Comparison of ENCODE assay signal across 2 cellular contexts in the genomic region with DNA sequence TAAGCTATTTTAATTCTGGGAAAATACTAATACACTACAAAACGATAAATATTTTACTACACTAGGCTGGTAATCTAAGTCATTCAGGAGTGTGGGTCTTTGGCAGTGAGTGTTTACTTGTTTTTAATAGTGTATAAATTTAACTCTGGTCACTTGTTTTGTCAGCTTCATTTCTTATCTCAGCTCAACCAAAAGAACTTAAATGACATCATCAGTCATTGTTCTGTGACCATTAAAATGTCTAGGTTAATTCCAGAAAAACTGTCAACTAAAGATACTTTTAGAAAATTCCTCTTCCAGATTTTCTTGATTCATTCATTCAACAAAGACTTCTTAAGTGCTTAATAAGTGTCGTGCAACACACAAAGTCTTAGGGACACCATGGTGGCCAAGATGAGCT.
TF ChIP-seq lines count a peak whose summit lies in the region.

No MANE protein-coding gene starts in this region.

TF ChIP-seq in WTC11, 78 proteins besides CTCF, POLR2A, EP300 and RAD21:
- TF ChIP-seq, protein P1, sequence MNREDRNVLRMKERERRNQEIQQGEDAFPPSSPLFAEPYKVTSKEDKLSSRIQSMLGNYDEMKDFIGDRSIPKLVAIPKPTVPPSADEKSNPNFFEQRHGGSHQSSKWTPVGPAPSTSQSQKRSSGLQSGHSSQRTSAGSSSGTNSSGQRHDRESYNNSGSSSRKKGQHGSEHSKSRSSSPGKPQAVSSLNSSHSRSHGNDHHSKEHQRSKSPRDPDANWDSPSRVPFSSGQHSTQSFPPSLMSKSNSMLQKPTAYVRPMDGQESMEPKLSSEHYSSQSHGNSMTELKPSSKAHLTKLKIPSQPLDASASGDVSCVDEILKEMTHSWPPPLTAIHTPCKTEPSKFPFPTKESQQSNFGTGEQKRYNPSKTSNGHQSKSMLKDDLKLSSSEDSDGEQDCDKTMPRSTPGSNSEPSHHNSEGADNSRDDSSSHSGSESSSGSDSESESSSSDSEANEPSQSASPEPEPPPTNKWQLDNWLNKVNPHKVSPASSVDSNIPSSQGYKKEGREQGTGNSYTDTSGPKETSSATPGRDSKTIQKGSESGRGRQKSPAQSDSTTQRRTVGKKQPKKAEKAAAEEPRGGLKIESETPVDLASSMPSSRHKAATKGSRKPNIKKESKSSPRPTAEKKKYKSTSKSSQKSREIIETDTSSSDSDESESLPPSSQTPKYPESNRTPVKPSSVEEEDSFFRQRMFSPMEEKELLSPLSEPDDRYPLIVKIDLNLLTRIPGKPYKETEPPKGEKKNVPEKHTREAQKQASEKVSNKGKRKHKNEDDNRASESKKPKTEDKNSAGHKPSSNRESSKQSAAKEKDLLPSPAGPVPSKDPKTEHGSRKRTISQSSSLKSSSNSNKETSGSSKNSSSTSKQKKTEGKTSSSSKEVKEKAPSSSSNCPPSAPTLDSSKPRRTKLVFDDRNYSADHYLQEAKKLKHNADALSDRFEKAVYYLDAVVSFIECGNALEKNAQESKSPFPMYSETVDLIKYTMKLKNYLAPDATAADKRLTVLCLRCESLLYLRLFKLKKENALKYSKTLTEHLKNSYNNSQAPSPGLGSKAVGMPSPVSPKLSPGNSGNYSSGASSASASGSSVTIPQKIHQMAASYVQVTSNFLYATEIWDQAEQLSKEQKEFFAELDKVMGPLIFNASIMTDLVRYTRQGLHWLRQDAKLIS (CRISPR knock-in tag; IDR thresholded peaks at IDR 0.05; ENCODE audit: borderline replicate concordance) = no peak
- TF ChIP-seq, protein P2, sequence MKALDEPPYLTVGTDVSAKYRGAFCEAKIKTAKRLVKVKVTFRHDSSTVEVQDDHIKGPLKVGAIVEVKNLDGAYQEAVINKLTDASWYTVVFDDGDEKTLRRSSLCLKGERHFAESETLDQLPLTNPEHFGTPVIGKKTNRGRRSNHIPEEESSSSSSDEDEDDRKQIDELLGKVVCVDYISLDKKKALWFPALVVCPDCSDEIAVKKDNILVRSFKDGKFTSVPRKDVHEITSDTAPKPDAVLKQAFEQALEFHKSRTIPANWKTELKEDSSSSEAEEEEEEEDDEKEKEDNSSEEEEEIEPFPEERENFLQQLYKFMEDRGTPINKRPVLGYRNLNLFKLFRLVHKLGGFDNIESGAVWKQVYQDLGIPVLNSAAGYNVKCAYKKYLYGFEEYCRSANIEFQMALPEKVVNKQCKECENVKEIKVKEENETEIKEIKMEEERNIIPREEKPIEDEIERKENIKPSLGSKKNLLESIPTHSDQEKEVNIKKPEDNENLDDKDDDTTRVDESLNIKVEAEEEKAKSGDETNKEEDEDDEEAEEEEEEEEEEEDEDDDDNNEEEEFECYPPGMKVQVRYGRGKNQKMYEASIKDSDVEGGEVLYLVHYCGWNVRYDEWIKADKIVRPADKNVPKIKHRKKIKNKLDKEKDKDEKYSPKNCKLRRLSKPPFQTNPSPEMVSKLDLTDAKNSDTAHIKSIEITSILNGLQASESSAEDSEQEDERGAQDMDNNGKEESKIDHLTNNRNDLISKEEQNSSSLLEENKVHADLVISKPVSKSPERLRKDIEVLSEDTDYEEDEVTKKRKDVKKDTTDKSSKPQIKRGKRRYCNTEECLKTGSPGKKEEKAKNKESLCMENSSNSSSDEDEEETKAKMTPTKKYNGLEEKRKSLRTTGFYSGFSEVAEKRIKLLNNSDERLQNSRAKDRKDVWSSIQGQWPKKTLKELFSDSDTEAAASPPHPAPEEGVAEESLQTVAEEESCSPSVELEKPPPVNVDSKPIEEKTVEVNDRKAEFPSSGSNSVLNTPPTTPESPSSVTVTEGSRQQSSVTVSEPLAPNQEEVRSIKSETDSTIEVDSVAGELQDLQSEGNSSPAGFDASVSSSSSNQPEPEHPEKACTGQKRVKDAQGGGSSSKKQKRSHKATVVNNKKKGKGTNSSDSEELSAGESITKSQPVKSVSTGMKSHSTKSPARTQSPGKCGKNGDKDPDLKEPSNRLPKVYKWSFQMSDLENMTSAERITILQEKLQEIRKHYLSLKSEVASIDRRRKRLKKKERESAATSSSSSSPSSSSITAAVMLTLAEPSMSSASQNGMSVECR (CRISPR knock-in tag; IDR thresholded peaks at IDR 0.05; ENCODE audit: borderline replicate concordance) = no peak
- TF ChIP-seq RORB (CRISPR knock-in tag; IDR thresholded peaks at IDR 0.05) = no peak
- no peak for TF ChIP-seq ZBTB21 (CRISPR knock-in tag; IDR thresholded peaks at IDR 0.05; ENCODE audit: borderline replicate concordance)
- no peak for TF ChIP-seq TCF7 (CRISPR knock-in tag; IDR thresholded peaks at IDR 0.05; ENCODE audit: low read depth)
- no peak for TF ChIP-seq NFATC4 (CRISPR knock-in tag; IDR thresholded peaks at IDR 0.05)
- no peak for TF ChIP-seq ZNF281 (CRISPR knock-in tag; IDR thresholded peaks at IDR 0.05)
- TF ChIP-seq, protein P3, sequence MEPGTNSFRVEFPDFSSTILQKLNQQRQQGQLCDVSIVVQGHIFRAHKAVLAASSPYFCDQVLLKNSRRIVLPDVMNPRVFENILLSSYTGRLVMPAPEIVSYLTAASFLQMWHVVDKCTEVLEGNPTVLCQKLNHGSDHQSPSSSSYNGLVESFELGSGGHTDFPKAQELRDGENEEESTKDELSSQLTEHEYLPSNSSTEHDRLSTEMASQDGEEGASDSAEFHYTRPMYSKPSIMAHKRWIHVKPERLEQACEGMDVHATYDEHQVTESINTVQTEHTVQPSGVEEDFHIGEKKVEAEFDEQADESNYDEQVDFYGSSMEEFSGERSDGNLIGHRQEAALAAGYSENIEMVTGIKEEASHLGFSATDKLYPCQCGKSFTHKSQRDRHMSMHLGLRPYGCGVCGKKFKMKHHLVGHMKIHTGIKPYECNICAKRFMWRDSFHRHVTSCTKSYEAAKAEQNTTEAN (CRISPR knock-in tag; IDR thresholded peaks at IDR 0.05) = no peak

TF ChIP-seq in H1, 55 proteins besides CTCF, POLR2A, EP300 and RAD21 (continued from another document):
- TF ChIP-seq, protein P4, sequence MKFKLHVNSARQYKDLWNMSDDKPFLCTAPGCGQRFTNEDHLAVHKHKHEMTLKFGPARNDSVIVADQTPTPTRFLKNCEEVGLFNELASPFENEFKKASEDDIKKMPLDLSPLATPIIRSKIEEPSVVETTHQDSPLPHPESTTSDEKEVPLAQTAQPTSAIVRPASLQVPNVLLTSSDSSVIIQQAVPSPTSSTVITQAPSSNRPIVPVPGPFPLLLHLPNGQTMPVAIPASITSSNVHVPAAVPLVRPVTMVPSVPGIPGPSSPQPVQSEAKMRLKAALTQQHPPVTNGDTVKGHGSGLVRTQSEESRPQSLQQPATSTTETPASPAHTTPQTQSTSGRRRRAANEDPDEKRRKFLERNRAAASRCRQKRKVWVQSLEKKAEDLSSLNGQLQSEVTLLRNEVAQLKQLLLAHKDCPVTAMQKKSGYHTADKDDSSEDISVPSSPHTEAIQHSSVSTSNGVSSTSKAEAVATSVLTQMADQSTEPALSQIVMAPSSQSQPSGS (IDR thresholded peaks at IDR 0.05; ENCODE audit: low read length) = no peak
- TF ChIP-seq ATF3 (IDR thresholded peaks at IDR 0.05; ENCODE audit: insufficient read depth, low read depth, low read length) (no peak), SP2 (IDR thresholded peaks at IDR 0.05; ENCODE audit: low read length) (no peak), CHD1 (IDR thresholded peaks at IDR 0.05; ENCODE audit: low read depth, low read length) (no peak), PHF8 (conservative IDR thresholded peaks at IDR 0.05; ENCODE audit: low read depth, low read length) (no peak), CTBP2 (IDR thresholded peaks at IDR 0.05; ENCODE audit: borderline replicate concordance, insufficient read depth, insufficient read length, low read length) (no peak), HDAC2 (IDR thresholded peaks at IDR 0.05; ENCODE audit: borderline replicate concordance in 1 of 2, low read depth in 2 of 2, low read length in 2 of 2) (no peak)
